In genomic region chr1:234607091-234608025, GRCh38 we compare ENCODE assay signal across 1 cellular context.
A peak's percentile ranks its signal among the peaks of the same experiment; 100 is the strongest.
TF ChIP-seq lines count a peak whose summit lies in the region.

No MANE protein-coding gene starts in this region.

TF ChIP-seq in HepG2, 621 proteins besides CTCF, POLR2A, EP300 and RAD21 (continued from another document and continues in another):
- TF ChIP-seq LRRFIP1 (CRISPR knock-in tag; conservative IDR thresholded peaks at IDR 0.05) (no peak), ZC3H4 (CRISPR knock-in tag; IDR thresholded peaks at IDR 0.05; ENCODE audit: borderline replicate concordance) (peak; percentile 67; the same call in 1 of the 2 replicates), HOXA5 (CRISPR knock-in tag; IDR thresholded peaks at IDR 0.05) (peak; percentile 52; the same call in 1 of the 2 replicates), MLLT10 (CRISPR knock-in tag; IDR thresholded peaks at IDR 0.05) (peak; percentile 18; the same call in 1 of the 2 replicates), ZBTB2 (CRISPR knock-in tag; IDR thresholded peaks at IDR 0.05; ENCODE audit: low read depth) (peak; percentile 16; the same call in 1 of the 2 replicates), AGO2 (optimal IDR thresholded peaks at IDR 0.05; ENCODE audit: low read depth, low read length) (peak; percentile 99), CBFB (CRISPR knock-in tag; IDR thresholded peaks at IDR 0.05) (no peak), POLR2AphosphoS5 (IDR thresholded peaks at IDR 0.05; ENCODE audit: low read depth, low read length) (peak; percentile 55; the same call in 1 of the 2 replicates), POLR2G (IDR thresholded peaks at IDR 0.05; ENCODE audit: low read depth, low read length) (peak; percentile 76), SMAD1 (CRISPR knock-in tag; IDR thresholded peaks at IDR 0.05; ENCODE audit: borderline replicate concordance, low read depth) (no peak), ZNF407 (CRISPR knock-in tag; IDR thresholded peaks at IDR 0.05; ENCODE audit: not compliant biosample characterization) (peak; percentile 33), ZNF687 (CRISPR knock-in tag; IDR thresholded peaks at IDR 0.05) (peak; percentile 84), DMTF1 (CRISPR knock-in tag; IDR thresholded peaks at IDR 0.05) (no peak), HMGA1 (CRISPR knock-in tag; conservative IDR thresholded peaks at IDR 0.05) (no peak), ZNF333 (CRISPR knock-in tag; IDR thresholded peaks at IDR 0.05; ENCODE audit: borderline replicate concordance) (peak; percentile 28; the same call in 1 of the 2 replicates), ZNF382 (CRISPR knock-in tag; IDR thresholded peaks at IDR 0.05; ENCODE audit: borderline replicate concordance) (no peak), ZNF577 (CRISPR knock-in tag; IDR thresholded peaks at IDR 0.05; ENCODE audit: borderline replicate concordance, low read depth) (no peak), NFATC3 (CRISPR knock-in tag; IDR thresholded peaks at IDR 0.05) (peak; percentile 36; the same call in 1 of the 2 replicates), ZNF414 (CRISPR knock-in tag; IDR thresholded peaks at IDR 0.05) (no peak), ZNF883 (CRISPR knock-in tag; IDR thresholded peaks at IDR 0.05; ENCODE audit: not compliant biosample characterization) (peak; percentile 49), HDAC2 (CRISPR knock-in tag; IDR thresholded peaks at IDR 0.05) (no peak), ZNF350 (CRISPR knock-in tag; IDR thresholded peaks at IDR 0.05; ENCODE audit: borderline replicate concordance, low read depth) (no peak; the same call in 1 of the 2 replicates), ZSCAN25 (CRISPR knock-in tag; IDR thresholded peaks at IDR 0.05) (peak; percentile 29; the same call in 1 of the 2 replicates), ELF4 (CRISPR knock-in tag; IDR thresholded peaks at IDR 0.05; ENCODE audit: borderline replicate concordance) (no peak), GABPB1 (CRISPR knock-in tag; IDR thresholded peaks at IDR 0.05) (peak; percentile 28; the same call in 1 of the 2 replicates), BATF2 (CRISPR knock-in tag; IDR thresholded peaks at IDR 0.05) (no peak), ATF7-NPFF (CRISPR knock-in tag; IDR thresholded peaks at IDR 0.05; ENCODE audit: low read depth) (0 out of 2 replicates have a peak, but pooled peaks have one; percentile 60), AFF4 (CRISPR knock-in tag; IDR thresholded peaks at IDR 0.05) (peak; percentile 99), MTA1 (CRISPR knock-in tag; IDR thresholded peaks at IDR 0.05; ENCODE audit: borderline replicate concordance) (peak; percentile 18; the same call in 1 of the 2 replicates), ZNF878 (CRISPR knock-in tag; IDR thresholded peaks at IDR 0.05) (peak; percentile 22; the same call in 1 of the 2 replicates)
